ENCODE assay signal across 1 cellular context in the genomic region with DNA sequence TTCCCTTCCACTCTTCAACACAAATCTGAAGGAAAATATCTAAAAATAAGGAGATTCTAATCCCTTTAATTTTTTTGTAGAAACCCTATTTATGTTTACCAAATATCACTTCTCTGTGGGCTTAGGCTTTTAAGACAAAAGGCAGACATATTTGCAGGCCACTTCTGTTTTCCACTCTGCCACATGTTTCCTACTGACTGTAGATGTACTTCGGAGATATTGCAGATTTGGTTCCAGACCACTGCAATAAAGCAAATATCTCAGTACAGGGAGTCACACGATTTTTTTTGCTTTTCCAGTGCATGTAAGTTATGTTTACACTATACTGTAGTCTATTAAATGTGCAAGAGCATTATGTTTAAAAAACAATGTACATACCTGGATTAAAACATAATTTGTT.
TF ChIP-seq lines count a peak whose summit lies in the region.

No MANE protein-coding gene starts in this region.

TF ChIP-seq in GM23338, 12 proteins besides CTCF, POLR2A, EP300 and RAD21 (continued from another document):
- TF ChIP-seq, protein P1, sequence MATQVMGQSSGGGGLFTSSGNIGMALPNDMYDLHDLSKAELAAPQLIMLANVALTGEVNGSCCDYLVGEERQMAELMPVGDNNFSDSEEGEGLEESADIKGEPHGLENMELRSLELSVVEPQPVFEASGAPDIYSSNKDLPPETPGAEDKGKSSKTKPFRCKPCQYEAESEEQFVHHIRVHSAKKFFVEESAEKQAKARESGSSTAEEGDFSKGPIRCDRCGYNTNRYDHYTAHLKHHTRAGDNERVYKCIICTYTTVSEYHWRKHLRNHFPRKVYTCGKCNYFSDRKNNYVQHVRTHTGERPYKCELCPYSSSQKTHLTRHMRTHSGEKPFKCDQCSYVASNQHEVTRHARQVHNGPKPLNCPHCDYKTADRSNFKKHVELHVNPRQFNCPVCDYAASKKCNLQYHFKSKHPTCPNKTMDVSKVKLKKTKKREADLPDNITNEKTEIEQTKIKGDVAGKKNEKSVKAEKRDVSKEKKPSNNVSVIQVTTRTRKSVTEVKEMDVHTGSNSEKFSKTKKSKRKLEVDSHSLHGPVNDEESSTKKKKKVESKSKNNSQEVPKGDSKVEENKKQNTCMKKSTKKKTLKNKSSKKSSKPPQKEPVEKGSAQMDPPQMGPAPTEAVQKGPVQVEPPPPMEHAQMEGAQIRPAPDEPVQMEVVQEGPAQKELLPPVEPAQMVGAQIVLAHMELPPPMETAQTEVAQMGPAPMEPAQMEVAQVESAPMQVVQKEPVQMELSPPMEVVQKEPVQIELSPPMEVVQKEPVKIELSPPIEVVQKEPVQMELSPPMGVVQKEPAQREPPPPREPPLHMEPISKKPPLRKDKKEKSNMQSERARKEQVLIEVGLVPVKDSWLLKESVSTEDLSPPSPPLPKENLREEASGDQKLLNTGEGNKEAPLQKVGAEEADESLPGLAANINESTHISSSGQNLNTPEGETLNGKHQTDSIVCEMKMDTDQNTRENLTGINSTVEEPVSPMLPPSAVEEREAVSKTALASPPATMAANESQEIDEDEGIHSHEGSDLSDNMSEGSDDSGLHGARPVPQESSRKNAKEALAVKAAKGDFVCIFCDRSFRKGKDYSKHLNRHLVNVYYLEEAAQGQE (IDR thresholded peaks at IDR 0.05; ENCODE audit: unreplicated experiment), result no peak
- TF ChIP-seq, protein P2, sequence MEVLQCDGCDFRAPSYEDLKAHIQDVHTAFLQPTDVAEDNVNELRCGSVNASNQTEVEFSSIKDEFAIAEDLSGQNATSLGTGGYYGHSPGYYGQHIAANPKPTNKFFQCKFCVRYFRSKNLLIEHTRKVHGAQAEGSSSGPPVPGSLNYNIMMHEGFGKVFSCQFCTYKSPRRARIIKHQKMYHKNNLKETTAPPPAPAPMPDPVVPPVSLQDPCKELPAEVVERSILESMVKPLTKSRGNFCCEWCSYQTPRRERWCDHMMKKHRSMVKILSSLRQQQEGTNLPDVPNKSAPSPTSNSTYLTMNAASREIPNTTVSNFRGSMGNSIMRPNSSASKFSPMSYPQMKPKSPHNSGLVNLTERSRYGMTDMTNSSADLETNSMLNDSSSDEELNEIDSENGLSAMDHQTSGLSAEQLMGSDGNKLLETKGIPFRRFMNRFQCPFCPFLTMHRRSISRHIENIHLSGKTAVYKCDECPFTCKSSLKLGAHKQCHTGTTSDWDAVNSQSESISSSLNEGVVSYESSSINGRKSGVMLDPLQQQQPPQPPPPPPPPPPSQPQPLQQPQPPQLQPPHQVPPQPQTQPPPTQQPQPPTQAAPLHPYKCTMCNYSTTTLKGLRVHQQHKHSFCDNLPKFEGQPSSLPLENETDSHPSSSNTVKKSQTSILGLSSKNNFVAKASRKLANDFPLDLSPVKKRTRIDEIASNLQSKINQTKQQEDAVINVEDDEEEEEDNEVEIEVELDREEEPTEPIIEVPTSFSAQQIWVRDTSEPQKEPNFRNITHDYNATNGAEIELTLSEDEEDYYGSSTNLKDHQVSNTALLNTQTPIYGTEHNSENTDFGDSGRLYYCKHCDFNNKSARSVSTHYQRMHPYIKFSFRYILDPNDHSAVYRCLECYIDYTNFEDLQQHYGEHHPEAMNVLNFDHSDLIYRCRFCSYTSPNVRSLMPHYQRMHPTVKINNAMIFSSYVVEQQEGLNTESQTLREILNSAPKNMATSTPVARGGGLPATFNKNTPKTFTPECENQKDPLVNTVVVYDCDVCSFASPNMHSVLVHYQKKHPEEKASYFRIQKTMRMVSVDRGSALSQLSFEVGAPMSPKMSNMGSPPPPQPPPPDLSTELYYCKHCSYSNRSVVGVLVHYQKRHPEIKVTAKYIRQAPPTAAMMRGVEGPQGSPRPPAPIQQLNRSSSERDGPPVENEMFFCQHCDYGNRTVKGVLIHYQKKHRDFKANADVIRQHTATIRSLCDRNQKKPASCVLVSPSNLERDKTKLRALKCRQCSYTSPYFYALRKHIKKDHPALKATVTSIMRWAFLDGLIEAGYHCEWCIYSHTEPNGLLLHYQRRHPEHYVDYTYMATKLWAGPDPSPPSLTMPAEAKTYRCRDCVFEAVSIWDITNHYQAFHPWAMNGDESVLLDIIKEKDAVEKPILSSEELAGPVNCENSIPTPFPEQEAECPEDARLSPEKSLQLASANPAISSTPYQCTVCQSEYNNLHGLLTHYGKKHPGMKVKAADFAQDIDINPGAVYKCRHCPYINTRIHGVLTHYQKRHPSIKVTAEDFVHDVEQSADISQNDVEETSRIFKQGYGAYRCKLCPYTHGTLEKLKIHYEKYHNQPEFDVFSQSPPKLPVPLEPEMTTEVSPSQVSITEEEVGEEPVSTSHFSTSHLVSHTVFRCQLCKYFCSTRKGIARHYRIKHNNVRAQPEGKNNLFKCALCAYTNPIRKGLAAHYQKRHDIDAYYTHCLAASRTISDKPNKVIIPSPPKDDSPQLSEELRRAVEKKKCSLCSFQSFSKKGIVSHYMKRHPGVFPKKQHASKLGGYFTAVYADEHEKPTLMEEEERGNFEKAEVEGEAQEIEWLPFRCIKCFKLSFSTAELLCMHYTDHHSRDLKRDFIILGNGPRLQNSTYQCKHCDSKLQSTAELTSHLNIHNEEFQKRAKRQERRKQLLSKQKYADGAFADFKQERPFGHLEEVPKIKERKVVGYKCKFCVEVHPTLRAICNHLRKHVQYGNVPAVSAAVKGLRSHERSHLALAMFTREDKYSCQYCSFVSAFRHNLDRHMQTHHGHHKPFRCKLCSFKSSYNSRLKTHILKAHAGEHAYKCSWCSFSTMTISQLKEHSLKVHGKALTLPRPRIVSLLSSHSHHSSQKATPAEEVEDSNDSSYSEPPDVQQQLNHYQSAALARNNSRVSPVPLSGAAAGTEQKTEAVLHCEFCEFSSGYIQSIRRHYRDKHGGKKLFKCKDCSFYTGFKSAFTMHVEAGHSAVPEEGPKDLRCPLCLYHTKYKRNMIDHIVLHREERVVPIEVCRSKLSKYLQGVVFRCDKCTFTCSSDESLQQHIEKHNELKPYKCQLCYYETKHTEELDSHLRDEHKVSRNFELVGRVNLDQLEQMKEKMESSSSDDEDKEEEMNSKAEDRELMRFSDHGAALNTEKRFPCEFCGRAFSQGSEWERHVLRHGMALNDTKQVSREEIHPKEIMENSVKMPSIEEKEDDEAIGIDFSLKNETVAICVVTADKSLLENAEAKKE (CRISPR knock-in tag; IDR thresholded peaks at IDR 0.05), result no peak
- no peak for TF ChIP-seq JUNB (IDR thresholded peaks at IDR 0.05; ENCODE audit: unreplicated experiment)
- TF ChIP-seq STAT1 (IDR thresholded peaks at IDR 0.05; ENCODE audit: unreplicated experiment), result no peak
- no peak for TF ChIP-seq EZH2 (IDR thresholded peaks at IDR 0.05; ENCODE audit: low read depth, unreplicated experiment)
- TF ChIP-seq, protein P3, sequence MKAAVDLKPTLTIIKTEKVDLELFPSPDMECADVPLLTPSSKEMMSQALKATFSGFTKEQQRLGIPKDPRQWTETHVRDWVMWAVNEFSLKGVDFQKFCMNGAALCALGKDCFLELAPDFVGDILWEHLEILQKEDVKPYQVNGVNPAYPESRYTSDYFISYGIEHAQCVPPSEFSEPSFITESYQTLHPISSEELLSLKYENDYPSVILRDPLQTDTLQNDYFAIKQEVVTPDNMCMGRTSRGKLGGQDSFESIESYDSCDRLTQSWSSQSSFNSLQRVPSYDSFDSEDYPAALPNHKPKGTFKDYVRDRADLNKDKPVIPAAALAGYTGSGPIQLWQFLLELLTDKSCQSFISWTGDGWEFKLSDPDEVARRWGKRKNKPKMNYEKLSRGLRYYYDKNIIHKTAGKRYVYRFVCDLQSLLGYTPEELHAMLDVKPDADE (IDR thresholded peaks at IDR 0.05), result no peak
